23 cellular contexts compared by ENCODE assay signal in the genomic region with DNA sequence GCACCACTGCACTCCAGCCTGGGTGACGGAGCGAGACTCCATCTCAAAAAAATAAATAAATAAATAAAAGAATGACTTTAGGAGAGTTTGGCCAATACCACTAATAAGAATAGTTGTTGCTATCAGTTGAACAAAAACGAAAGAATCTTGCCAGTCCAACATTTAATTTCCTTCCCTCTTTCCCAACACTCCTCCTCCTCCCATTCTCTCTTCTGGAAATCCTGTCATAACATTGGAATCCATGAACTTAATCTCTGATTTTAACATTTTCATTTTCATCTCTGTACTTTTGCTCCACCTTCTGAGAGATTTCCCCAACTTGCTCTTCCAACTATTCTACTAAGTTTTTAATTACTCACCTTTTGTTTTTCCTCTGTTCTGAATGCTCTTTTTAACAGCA. TPM values are rescaled to one million over a fixed set of nuclear protein-coding genes. Genes with fewer than 3 reads are reported as not detected.
DNase-seq lines count a peak whose midpoint lies in the region; TF ChIP-seq lines count a peak whose summit lies in the region.
"Had no signal": no experiment of that assay in that cellular context is flagged by ENCODE, and none has a peak within 500 bp of the region (broad histone marks: within the 10 kb centered on the region; RNA-seq: fewer than 3 reads in every experiment).

No MANE protein-coding gene starts in this region.

- no peak for TF ChIP-seq CTCF in fibroblast of pulmonary artery (IDR thresholded peaks at IDR 0.05; ENCODE audit: low read length, missing control alignments)

- H3K4me3 Mint-ChIP-seq in activated CD4-positive, alpha-beta memory T cell treated with anti-CD3 and anti-CD28 coated beads, Interleukin-2, amount 10 ng/mL, durations not matched to agents 7 days and 5 days = no peak overlapping the region
- H3K4me3 Mint-ChIP-seq: B cell; CD4-positive, CD25-positive, alpha-beta regulatory T cell had no signal

- POLR2A ChIA-PET in activated CD4-positive, alpha-beta memory T cell treated with anti-CD3 and anti-CD28 coated beads, Interleukin-2, amount 10 ng/mL, durations not matched to agents 7 days and 5 days (lab: Charles Lee) = no interaction called here

- H3K27me3 Mint-ChIP-seq in activated CD4-positive, alpha-beta memory T cell treated with anti-CD3 and anti-CD28 coated beads, Interleukin-2, amount 10 ng/mL, durations not matched to agents 7 days and 5 days = no peaks in the 10 kb centered on the region
- H3K27me3 Mint-ChIP-seq: B cell; CD4-positive, CD25-positive, alpha-beta regulatory T cell had no signal

- CTCF ChIA-PET in activated CD4-positive, alpha-beta memory T cell treated with anti-CD3 and anti-CD28 coated beads, Interleukin-2, amount 10 ng/mL, durations not matched to agents 7 days and 5 days (lab: Charles Lee) = no interaction called here

- intact Hi-C loops in posterior cingulate gyrus (cut with DNase I) = no loop called here

- no peaks in the 10 kb centered on the region for H3K9me3 Mint-ChIP-seq in activated CD4-positive, alpha-beta memory T cell treated with anti-CD3 and anti-CD28 coated beads, Interleukin-2, amount 10 ng/mL, durations not matched to agents 7 days and 5 days
- H3K9me3 Mint-ChIP-seq: CD4-positive, CD25-positive, alpha-beta regulatory T cell had no signal

- DNase-seq in GM03348 (ENCODE audit: low spot score) (peak; percentile 51), amniotic epithelial cell (ENCODE audit: low read depth) (peak; percentile 69), fibroblast of pulmonary artery (ENCODE audit: low read depth) (peak; percentile 30), posterior cingulate gyrus (no peak), CD1c-positive myeloid dendritic cell (ENCODE audit: extremely low spot score) (no peak)
- no peak for DNase-seq in stimulated activated CD4-positive, alpha-beta T cell treated with anti-CD3 and anti-CD28 coated beads, Interleukin-4, amount 100 ng/mL, for 24 hours
- DNase-seq in activated CD4-positive, alpha-beta memory T cell treated with anti-CD3 and anti-CD28 coated beads, Interleukin-2, amount 10 ng/mL, durations not matched to agents 7 days and 5 days = no peak
- DNase-seq: CD4-positive, CD25-positive, alpha-beta regulatory T cell; COR-L47; DMS 273 treated with DMSO at 0.1 percent for 48 hours; DND-41; GF-D8; GOT3; KG1; MV-4-11; NCI-H1417; NCI-H187; NCI-H2107; NCI-H510A treated with DMSO at 0.1 percent for 48 hours; NCI-H774 had no signal

- no peaks in the 10 kb centered on the region for H3K36me3 Mint-ChIP-seq in activated CD4-positive, alpha-beta memory T cell treated with anti-CD3 and anti-CD28 coated beads, Interleukin-2, amount 10 ng/mL, durations not matched to agents 7 days and 5 days (ENCODE audit: low read depth)
- H3K36me3 Mint-ChIP-seq: CD4-positive, CD25-positive, alpha-beta regulatory T cell had no signal

- no peaks in the 10 kb centered on the region for H3K4me1 Mint-ChIP-seq in activated CD4-positive, alpha-beta memory T cell treated with anti-CD3 and anti-CD28 coated beads, Interleukin-2, amount 10 ng/mL, durations not matched to agents 7 days and 5 days
- H3K4me1 Mint-ChIP-seq: B cell; CD4-positive, CD25-positive, alpha-beta regulatory T cell had no signal

- no peak overlapping the region for H3K4me3 ChIP-seq in fibroblast of pulmonary artery (replicated peaks; ENCODE audit: low read depth, low read length)

- H3K27ac Mint-ChIP-seq in activated CD4-positive, alpha-beta memory T cell treated with anti-CD3 and anti-CD28 coated beads, Interleukin-2, amount 10 ng/mL, durations not matched to agents 7 days and 5 days = no peak overlapping the region
- H3K27ac Mint-ChIP-seq: B cell had no signal

RNA-seq across cellular contexts. Expression of a gene that starts 42.8 kb away (rescaled TPM):
- total RNA-seq in activated CD4-positive, alpha-beta memory T cell treated with anti-CD3 and anti-CD28 coated beads, Interleukin-2, amount 10 ng/mL, durations not matched to agents 7 days and 5 days = 1 to 10 TPM; 1.0 to 1.1 TPM
- total RNA-seq: HepG2, OCI-LY7 had no signal

Comparison
In these comparisons a context has a peak if more than half of its experiments do, and no peak if none do; other contexts are left out.
1. DNase-seq: peak in GM03348 (single experiment), amniotic epithelial cell (single experiment) and fibroblast of pulmonary artery (single experiment); none in posterior cingulate gyrus (0 of 10), CD1c-positive myeloid dendritic cell (single experiment), stimulated activated CD4-positive, alpha-beta T cell treated with anti-CD3 and anti-CD28 coated beads, Interleukin-4, amount 100 ng/mL, for 24 hours (single experiment) and activated CD4-positive, alpha-beta memory T cell treated with anti-CD3 and anti-CD28 coated beads, Interleukin-2, amount 10 ng/mL, durations not matched to agents 7 days and 5 days (single experiment).